In the genomic region with DNA sequence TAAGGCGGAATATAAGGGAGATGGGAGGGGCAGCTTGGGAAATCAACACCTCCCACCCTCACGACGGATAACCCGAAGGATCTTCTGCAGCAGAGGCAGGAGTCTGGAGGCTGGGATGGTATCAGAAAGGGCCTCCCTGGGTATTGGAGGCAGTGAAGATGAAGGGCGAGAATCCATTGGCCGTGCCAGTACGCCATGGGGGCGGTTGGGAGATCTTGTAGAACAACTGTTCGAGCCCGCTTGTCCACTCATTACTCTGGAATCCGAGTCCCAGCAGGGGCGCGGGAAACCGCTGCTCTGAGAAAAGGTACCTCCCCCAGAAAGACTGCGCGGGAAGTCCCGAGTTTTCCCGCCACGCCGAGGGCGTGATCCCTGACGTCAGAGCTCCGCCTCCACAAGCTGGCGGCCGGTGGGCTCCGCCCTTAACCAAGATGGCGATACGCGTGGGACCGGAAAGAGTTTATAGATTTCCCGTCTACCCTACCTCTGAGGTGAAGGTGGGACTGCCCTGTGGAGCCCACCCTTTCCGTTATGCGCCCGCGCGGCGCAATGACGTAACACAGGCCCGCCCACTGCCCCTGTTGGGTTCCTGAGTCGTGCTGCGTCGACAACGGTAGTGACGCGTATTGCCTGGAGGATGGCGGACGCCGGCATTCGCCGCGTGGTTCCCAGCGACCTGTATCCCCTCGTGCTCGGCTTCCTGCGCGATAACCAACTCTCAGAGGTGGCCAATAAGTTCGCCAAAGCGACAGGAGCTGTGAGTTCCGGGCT, we compare ENCODE assay signal across 1 cellular context.
TF ChIP-seq lines count a peak whose summit lies in the region.

A gene (plus strand): TSS at position 616 of the 771 bp plus-strand sequence. CDS start 22 bp downstream, at position 638.

TF ChIP-seq in HepG2, 621 proteins besides CTCF, POLR2A, EP300 and RAD21 (continued from another document and continues in another):
- TF ChIP-seq, protein P1, sequence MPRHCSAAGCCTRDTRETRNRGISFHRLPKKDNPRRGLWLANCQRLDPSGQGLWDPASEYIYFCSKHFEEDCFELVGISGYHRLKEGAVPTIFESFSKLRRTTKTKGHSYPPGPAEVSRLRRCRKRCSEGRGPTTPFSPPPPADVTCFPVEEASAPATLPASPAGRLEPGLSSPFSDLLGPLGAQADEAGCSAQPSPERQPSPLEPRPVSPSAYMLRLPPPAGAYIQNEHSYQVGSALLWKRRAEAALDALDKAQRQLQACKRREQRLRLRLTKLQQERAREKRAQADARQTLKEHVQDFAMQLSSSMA (CRISPR knock-in tag; IDR thresholded peaks at IDR 0.05) = peak; percentile 47; the same call in 1 of the 2 replicates
- TF ChIP-seq CBX2 (IDR thresholded peaks at IDR 0.05; ENCODE audit: low read depth, low read length) (no peak), CBX2 (CRISPR knock-in tag; IDR thresholded peaks at IDR 0.05; ENCODE audit: low read depth) (0 out of 2 replicates have a peak, but pooled peaks have one; percentile 65), AGO1 (IDR thresholded peaks at IDR 0.05; ENCODE audit: low read depth, low read length, poor library complexity, severe bottlenecking) (peak; percentile 88), PTBP1 (IDR thresholded peaks at IDR 0.05; ENCODE audit: low read depth, low read length, poor library complexity, severe bottlenecking) (no peak), TEAD3 (CRISPR knock-in tag; optimal IDR thresholded peaks at IDR 0.05; ENCODE audit: borderline replicate concordance) (peak; percentile 81), ZNF546 (CRISPR knock-in tag; conservative IDR thresholded peaks at IDR 0.05) (peak; percentile 93; the same call in 1 of the 2 replicates), SMC3 (IDR thresholded peaks at IDR 0.05; ENCODE audit: low read length) (no peak), ZNF530 (CRISPR knock-in tag; IDR thresholded peaks at IDR 0.05; ENCODE audit: low read depth) (no peak), KDM5A (IDR thresholded peaks at IDR 0.05; ENCODE audit: borderline replicate concordance, low read length) (peak; percentile 89), NFIB (CRISPR knock-in tag; IDR thresholded peaks at IDR 0.05; ENCODE audit: borderline replicate concordance) (no peak), ARNT (IDR thresholded peaks at IDR 0.05) (no peak), RFXANK (CRISPR knock-in tag; IDR thresholded peaks at IDR 0.05) (peak; percentile 58; the same call in 1 of the 2 replicates), PAF1 (CRISPR knock-in tag; IDR thresholded peaks at IDR 0.05) (no peak), ONECUT2 (CRISPR knock-in tag; IDR thresholded peaks at IDR 0.05) (peak; percentile 72), SOX6 (IDR thresholded peaks at IDR 0.05) (no peak), SOX6 (CRISPR knock-in tag; IDR thresholded peaks at IDR 0.05) (peak; percentile 65), ZNF563 (CRISPR knock-in tag; IDR thresholded peaks at IDR 0.05) (peak; percentile 73), ZNF598 (CRISPR knock-in tag; IDR thresholded peaks at IDR 0.05; ENCODE audit: borderline replicate concordance) (peak; percentile 67; the same call in 1 of the 2 replicates), ZNF234 (CRISPR knock-in tag; conservative IDR thresholded peaks at IDR 0.05) (0 out of 2 replicates have a peak, but pooled peaks have one; percentile 61), KDM5B (CRISPR knock-in tag; IDR thresholded peaks at IDR 0.05; ENCODE audit: borderline replicate concordance) (peak; percentile 89), ZNF562 (CRISPR knock-in tag; IDR thresholded peaks at IDR 0.05; ENCODE audit: borderline replicate concordance) (no peak), MBD4 (IDR thresholded peaks at IDR 0.05; ENCODE audit: borderline replicate concordance, low read length) (no peak), NCOR1 (IDR thresholded peaks at IDR 0.05; ENCODE audit: borderline replicate concordance, low read length) (peak; percentile 35; the same call in 1 of the 2 replicates), SP4 (CRISPR knock-in tag; IDR thresholded peaks at IDR 0.05) (peak; percentile 97), ZNF670 (CRISPR knock-in tag; IDR thresholded peaks at IDR 0.05; ENCODE audit: borderline replicate concordance) (peak; percentile 87; the same call in 1 of the 2 replicates), ZNF572 (CRISPR knock-in tag; IDR thresholded peaks at IDR 0.05) (no peak)
- TF ChIP-seq, protein P2, sequence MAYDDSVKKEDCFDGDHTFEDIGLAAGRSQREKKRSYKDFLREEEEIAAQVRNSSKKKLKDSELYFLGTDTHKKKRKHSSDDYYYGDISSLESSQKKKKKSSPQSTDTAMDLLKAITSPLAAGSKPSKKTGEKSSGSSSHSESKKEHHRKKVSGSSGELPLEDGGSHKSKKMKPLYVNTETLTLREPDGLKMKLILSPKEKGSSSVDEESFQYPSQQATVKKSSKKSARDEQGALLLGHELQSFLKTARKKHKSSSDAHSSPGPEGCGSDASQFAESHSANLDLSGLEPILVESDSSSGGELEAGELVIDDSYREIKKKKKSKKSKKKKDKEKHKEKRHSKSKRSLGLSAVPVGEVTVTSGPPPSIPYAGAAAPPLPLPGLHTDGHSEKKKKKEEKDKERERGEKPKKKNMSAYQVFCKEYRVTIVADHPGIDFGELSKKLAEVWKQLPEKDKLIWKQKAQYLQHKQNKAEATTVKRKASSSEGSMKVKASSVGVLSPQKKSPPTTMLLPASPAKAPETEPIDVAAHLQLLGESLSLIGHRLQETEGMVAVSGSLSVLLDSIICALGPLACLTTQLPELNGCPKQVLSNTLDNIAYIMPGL (CRISPR knock-in tag; IDR thresholded peaks at IDR 0.05; ENCODE audit: borderline replicate concordance in 1 of 2, low read depth in 1 of 2) = peak; percentile 58 to 66; a peak in 3 of 4 replicates
- TF ChIP-seq, protein P3, sequence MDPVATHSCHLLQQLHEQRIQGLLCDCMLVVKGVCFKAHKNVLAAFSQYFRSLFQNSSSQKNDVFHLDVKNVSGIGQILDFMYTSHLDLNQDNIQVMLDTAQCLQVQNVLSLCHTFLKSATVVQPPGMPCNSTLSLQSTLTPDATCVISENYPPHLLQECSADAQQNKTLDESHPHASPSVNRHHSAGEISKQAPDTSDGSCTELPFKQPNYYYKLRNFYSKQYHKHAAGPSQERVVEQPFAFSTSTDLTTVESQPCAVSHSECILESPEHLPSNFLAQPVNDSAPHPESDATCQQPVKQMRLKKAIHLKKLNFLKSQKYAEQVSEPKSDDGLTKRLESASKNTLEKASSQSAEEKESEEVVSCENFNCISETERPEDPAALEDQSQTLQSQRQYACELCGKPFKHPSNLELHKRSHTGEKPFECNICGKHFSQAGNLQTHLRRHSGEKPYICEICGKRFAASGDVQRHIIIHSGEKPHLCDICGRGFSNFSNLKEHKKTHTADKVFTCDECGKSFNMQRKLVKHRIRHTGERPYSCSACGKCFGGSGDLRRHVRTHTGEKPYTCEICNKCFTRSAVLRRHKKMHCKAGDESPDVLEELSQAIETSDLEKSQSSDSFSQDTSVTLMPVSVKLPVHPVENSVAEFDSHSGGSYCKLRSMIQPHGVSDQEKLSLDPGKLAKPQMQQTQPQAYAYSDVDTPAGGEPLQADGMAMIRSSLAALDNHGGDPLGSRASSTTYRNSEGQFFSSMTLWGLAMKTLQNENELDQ (CRISPR knock-in tag; IDR thresholded peaks at IDR 0.05; ENCODE audit: borderline replicate concordance) = no peak
- TF ChIP-seq, protein P4, sequence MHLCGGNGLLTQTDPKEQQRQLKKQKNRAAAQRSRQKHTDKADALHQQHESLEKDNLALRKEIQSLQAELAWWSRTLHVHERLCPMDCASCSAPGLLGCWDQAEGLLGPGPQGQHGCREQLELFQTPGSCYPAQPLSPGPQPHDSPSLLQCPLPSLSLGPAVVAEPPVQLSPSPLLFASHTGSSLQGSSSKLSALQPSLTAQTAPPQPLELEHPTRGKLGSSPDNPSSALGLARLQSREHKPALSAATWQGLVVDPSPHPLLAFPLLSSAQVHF (CRISPR knock-in tag; IDR thresholded peaks at IDR 0.05) = peak; percentile 73; the same call in 1 of the 2 replicates
- TF ChIP-seq, protein P5, sequence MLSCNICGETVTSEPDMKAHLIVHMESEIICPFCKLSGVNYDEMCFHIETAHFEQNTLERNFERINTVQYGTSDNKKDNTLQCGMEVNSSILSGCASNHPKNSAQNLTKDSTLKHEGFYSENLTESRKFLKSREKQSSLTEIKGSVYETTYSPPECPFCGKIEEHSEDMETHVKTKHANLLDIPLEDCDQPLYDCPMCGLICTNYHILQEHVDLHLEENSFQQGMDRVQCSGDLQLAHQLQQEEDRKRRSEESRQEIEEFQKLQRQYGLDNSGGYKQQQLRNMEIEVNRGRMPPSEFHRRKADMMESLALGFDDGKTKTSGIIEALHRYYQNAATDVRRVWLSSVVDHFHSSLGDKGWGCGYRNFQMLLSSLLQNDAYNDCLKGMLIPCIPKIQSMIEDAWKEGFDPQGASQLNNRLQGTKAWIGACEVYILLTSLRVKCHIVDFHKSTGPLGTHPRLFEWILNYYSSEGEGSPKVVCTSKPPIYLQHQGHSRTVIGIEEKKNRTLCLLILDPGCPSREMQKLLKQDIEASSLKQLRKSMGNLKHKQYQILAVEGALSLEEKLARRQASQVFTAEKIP (CRISPR knock-in tag; IDR thresholded peaks at IDR 0.05; ENCODE audit: borderline replicate concordance) = no peak
- TF ChIP-seq, protein P6, sequence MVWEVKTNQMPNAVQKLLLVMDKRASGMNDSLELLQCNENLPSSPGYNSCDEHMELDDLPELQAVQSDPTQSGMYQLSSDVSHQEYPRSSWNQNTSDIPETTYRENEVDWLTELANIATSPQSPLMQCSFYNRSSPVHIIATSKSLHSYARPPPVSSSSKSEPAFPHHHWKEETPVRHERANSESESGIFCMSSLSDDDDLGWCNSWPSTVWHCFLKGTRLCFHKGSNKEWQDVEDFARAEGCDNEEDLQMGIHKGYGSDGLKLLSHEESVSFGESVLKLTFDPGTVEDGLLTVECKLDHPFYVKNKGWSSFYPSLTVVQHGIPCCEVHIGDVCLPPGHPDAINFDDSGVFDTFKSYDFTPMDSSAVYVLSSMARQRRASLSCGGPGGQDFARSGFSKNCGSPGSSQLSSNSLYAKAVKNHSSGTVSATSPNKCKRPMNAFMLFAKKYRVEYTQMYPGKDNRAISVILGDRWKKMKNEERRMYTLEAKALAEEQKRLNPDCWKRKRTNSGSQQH (CRISPR knock-in tag; IDR thresholded peaks at IDR 0.05; ENCODE audit: low read depth) = no peak
- TF ChIP-seq, protein P7, sequence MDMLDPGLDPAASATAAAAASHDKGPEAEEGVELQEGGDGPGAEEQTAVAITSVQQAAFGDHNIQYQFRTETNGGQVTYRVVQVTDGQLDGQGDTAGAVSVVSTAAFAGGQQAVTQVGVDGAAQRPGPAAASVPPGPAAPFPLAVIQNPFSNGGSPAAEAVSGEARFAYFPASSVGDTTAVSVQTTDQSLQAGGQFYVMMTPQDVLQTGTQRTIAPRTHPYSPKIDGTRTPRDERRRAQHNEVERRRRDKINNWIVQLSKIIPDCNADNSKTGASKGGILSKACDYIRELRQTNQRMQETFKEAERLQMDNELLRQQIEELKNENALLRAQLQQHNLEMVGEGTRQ (IDR thresholded peaks at IDR 0.05; ENCODE audit: low read depth, low read length) = no peak
- TF ChIP-seq, protein P7 (CRISPR knock-in tag; IDR thresholded peaks at IDR 0.05; ENCODE audit: borderline replicate concordance) = no peak; the same call in 1 of the 2 replicates
- TF ChIP-seq, protein P8, sequence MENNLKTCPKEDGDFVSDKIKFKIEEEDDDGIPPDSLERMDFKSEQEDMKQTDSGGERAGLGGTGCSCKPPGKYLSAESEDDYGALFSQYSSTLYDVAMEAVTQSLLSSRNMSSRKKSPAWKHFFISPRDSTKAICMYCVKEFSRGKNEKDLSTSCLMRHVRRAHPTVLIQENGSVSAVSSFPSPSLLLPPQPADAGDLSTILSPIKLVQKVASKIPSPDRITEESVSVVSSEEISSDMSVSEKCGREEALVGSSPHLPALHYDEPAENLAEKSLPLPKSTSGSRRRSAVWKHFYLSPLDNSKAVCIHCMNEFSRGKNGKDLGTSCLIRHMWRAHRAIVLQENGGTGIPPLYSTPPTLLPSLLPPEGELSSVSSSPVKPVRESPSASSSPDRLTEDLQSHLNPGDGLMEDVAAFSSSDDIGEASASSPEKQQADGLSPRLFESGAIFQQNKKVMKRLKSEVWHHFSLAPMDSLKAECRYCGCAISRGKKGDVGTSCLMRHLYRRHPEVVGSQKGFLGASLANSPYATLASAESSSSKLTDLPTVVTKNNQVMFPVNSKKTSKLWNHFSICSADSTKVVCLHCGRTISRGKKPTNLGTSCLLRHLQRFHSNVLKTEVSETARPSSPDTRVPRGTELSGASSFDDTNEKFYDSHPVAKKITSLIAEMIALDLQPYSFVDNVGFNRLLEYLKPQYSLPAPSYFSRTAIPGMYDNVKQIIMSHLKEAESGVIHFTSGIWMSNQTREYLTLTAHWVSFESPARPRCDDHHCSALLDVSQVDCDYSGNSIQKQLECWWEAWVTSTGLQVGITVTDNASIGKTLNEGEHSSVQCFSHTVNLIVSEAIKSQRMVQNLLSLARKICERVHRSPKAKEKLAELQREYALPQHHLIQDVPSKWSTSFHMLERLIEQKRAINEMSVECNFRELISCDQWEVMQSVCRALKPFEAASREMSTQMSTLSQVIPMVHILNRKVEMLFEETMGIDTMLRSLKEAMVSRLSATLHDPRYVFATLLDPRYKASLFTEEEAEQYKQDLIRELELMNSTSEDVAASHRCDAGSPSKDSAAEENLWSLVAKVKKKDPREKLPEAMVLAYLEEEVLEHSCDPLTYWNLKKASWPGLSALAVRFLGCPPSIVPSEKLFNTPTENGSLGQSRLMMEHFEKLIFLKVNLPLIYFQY (CRISPR knock-in tag; IDR thresholded peaks at IDR 0.05; ENCODE audit: borderline replicate concordance) = peak; percentile 73
- TF ChIP-seq, protein P9, sequence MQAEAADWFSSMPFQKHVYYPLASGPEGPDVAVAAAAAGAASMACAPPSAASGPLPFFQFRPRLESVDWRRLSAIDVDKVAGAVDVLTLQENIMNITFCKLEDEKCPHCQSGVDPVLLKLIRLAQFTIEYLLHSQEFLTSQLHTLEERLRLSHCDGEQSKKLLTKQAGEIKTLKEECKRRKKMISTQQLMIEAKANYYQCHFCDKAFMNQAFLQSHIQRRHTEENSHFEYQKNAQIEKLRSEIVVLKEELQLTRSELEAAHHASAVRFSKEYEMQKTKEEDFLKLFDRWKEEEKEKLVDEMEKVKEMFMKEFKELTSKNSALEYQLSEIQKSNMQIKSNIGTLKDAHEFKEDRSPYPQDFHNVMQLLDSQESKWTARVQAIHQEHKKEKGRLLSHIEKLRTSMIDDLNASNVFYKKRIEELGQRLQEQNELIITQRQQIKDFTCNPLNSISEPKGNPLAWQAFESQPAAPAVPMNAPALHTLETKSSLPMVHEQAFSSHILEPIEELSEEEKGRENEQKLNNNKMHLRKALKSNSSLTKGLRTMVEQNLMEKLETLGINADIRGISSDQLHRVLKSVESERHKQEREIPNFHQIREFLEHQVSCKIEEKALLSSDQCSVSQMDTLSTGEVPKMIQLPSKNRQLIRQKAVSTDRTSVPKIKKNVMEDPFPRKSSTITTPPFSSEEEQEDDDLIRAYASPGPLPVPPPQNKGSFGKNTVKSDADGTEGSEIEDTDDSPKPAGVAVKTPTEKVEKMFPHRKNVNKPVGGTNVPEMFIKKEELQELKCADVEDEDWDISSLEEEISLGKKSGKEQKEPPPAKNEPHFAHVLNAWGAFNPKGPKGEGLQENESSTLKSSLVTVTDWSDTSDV (CRISPR knock-in tag; IDR thresholded peaks at IDR 0.05) = no peak
